12 cellular contexts compared by ENCODE assay signal in the genomic region with DNA sequence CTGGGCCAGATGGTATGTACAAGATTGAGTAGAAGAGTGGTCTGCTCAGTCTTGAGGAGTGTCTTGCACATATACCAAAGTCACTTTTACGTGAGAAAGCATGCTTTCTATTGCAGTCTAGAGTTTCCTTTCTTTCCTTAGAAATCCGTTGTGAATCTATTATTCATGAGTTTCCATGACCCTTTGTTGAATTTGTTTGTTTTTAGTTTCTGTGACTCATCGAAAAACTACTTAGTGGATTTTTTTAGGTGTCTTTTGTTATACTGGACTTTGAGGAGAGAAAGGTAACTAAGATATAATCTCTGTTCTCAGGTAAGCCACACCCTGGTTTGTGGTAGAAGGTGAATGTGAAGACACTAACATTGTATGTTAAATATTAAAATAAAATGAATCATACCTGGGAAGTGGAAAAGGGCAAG. TPM values are rescaled to one million over a fixed set of nuclear protein-coding genes. Genes with fewer than 3 reads are reported as not detected.
DNase-seq lines count a peak whose midpoint lies in the region; ATAC-seq, FAIRE-seq and TF ChIP-seq lines count a peak whose summit lies in the region.
"Had no signal": no experiment of that assay in that cellular context is flagged by ENCODE, and none has a peak within 500 bp of the region (broad histone marks: within the 10 kb centered on the region; RNA-seq: fewer than 3 reads in every experiment).

No MANE protein-coding gene starts in this region.

- no peaks in the 10 kb centered on the region; the same call in 1 of the 2 replicates for H3K79me1 ChIP-seq in H1 (ENCODE audit: low read depth, low read length)

- H2AFZ ChIP-seq in OCI-LY1 (ENCODE audit: low read length) (no peak overlapping the region), H1 (ENCODE audit: low read length) (no peak overlapping the region)

- no peak overlapping the region for H3K4ac ChIP-seq in H1 (replicated peaks; ENCODE audit: insufficient read length, low read depth, low read length)

- no peaks in the 10 kb centered on the region for H3K9me3 ChIP-seq in OCI-LY1 (ENCODE audit: low read length)
- H3K9me3 ChIP-seq in H1 (ENCODE audit: insufficient read depth in 2 of 2, low read depth in 1 of 2, low read length in 1 of 2): no peaks in the 10 kb centered on the region
- H3K9me3 ChIP-seq: tibial nerve had no signal

- no peaks in the 10 kb centered on the region for H4K20me1 ChIP-seq in OCI-LY1 (ENCODE audit: insufficient read depth, low read length)
- peaks cover 0 to 3% of the 10 kb centered on the region in 2 experiments for H4K20me1 ChIP-seq in H1 (replicated peaks in 1 of 2; ENCODE audit: control insufficient read depth in 1 of 2, insufficient read depth in 2 of 2, low read length in 2 of 2)

- H2BK15ac ChIP-seq in H1 (ENCODE audit: low read length): no peak overlapping the region

- H3K14ac ChIP-seq in H1 (ENCODE audit: insufficient read length): no peak overlapping the region

- H3K23ac ChIP-seq in H1 (ENCODE audit: insufficient read length): no peak overlapping the region

- H4K5ac ChIP-seq in H1 (ENCODE audit: insufficient read length, low read depth, low read length): no peak overlapping the region

- no peak overlapping the region for H3K56ac ChIP-seq in H1 (replicated peaks; ENCODE audit: insufficient read length, low read depth, low read length)

- TF ChIP-seq CTCF in OCI-LY1 (IDR thresholded peaks at IDR 0.05; ENCODE audit: low read length): no peak
- no peak for TF ChIP-seq CTCF in H1 (IDR thresholded peaks at IDR 0.05; ENCODE audit: control extremely low read depth in 1 of 3, insufficient read depth in 1 of 3, low read depth in 1 of 3, low read length in 3 of 3)
- TF ChIP-seq CTCF in CD14-positive monocyte (IDR thresholded peaks at IDR 0.05): no peak

- CTCF ChIA-PET in H1 (lab: Charles Lee; ENCODE audit: partially characterized antibody): interaction anchor here (0.6 to 2.0 kb wide), 3 partner anchors 20 to 162 kb away, joined by 4 to 5 read pairs (median 4); no protein-coding TSS in a partner anchor

- WGBS in H1 (ENCODE audit: extremely low coverage in 1 of 2, insufficient coverage in 1 of 2, insufficient read length in 1 of 2, insufficient replicate concordance in 2 of 2, low coverage in 1 of 2, low lambda C conversion rate in 2 of 2, missing lambda C conversion rate in 1 of 2), 2 experiments: 63% methylated on average over 3 of the region's 3 CpGs; no CpG with 5 or more reads in 1 of the 2 experiments

- TF ChIP-seq EP300 in H1 (IDR thresholded peaks at IDR 0.05; ENCODE audit: borderline replicate concordance in 1 of 2, low read depth in 2 of 2, low read length in 2 of 2): no peak

- no peak overlapping the region for H4K8ac ChIP-seq in H1 (ENCODE audit: extremely low read depth, insufficient read depth, low read length)

- H3K27ac ChIP-seq in OCI-LY1 (ENCODE audit: low read depth, low read length, poor library complexity, severe bottlenecking) (peak overlapping the region; percentile 31), H1 (ENCODE audit: low read depth, low read length) (no peak overlapping the region)
- H3K27ac ChIP-seq: tibial nerve, VCaP had no signal

- H3K4me3 Mint-ChIP-seq in CD14-positive monocyte: no peak overlapping the region

- H3K4me1 ChIP-seq in OCI-LY1 (ENCODE audit: insufficient read depth, low read length, severe bottlenecking) (peaks cover 65% of the 10 kb centered on the region), H1 (replicated peaks in 1 of 4; ENCODE audit: control insufficient read depth in 3 of 4, insufficient read depth in 4 of 4, low read length in 3 of 4) (peaks cover 0 to 17% (median 2%) of the 10 kb centered on the region in 4 experiments; a peak in 3 of 7 replicates)

- no peak overlapping the region for H3K27ac Mint-ChIP-seq in CD14-positive monocyte

- H2BK12ac ChIP-seq in H1 (ENCODE audit: low read depth, low read length): peak overlapping the region; percentile 28; the same call in 1 of the 2 replicates

- no peak overlapping the region for H3K18ac ChIP-seq in H1 (ENCODE audit: extremely low read depth, low read length)

- H3K9me2 ChIP-seq in OCI-LY1 (ENCODE audit: low read depth, low read length): no peaks in the 10 kb centered on the region

- FAIRE-seq in H1 (lab: Jason Lieb, UNC): peak; percentile 7

- H3K4me2 ChIP-seq in OCI-LY1 (ENCODE audit: low read length) (no peak overlapping the region; the same call in 1 of the 2 replicates), H1 (ENCODE audit: insufficient read depth in 1 of 2, low read depth in 2 of 2, low read length in 2 of 2) (peak overlapping the region; percentile 2 to 7; a peak in 2 of 4 replicates)

- H3K4me3 ChIP-seq in OCI-LY1 (ENCODE audit: low read depth, low read length, poor library complexity, severe bottlenecking): no peak overlapping the region
- H3K4me3 ChIP-seq in H1 (ENCODE audit: extremely low read depth in 1 of 4, insufficient read depth in 2 of 4, low read depth in 3 of 4, low read length in 4 of 4): no peak overlapping the region
- H3K4me3 ChIP-seq: tibial nerve had no signal

- DNase-seq in NCI-H524 treated with DMSO at 0.1 percent for 48 hours (lab: John Stamatoyannopoulos, UW) (peak; percentile 12), NCI-H524 (lab: John Stamatoyannopoulos, UW) (no peak), H1 (ENCODE audit: low read depth in 1 of 2, low spot score in 2 of 2) (no peak), renal cortical epithelial cell (ENCODE audit: low read depth) (peak; percentile 82), GM03348 (ENCODE audit: low spot score) (no peak), CD14-positive monocyte (ENCODE audit: low spot score) (no peak)
- DNase-seq: anterior cingulate cortex; stimulated activated CD4-positive, alpha-beta T cell treated with anti-CD3 and anti-CD28 coated beads, Interleukin-4, amount 100 ng/mL, for 4 hours had no signal

- H4K91ac ChIP-seq in H1 (replicated peaks; ENCODE audit: insufficient read length, low read length): no peak overlapping the region

- POLR2A ChIA-PET in H1 (lab: Charles Lee; ENCODE audit: partially characterized antibody): no interaction called here

- H2AK5ac ChIP-seq in H1 (ENCODE audit: low read depth, low read length): no peak overlapping the region; the same call in 1 of the 2 replicates

- H3K36me3 Mint-ChIP-seq in CD14-positive monocyte: no peaks in the 10 kb centered on the region

- intact Hi-C loops in CD14-positive monocyte (cut with micrococcal nuclease): no loop called here

- H3K9me3 Mint-ChIP-seq in CD14-positive monocyte: no peaks in the 10 kb centered on the region

- no peak overlapping the region for H2BK5ac ChIP-seq in H1 (ENCODE audit: low read depth, low read length)

- no peaks in the 10 kb centered on the region for H3K27me3 ChIP-seq in OCI-LY1 (ENCODE audit: insufficient read depth, low read length)
- H3K27me3 ChIP-seq in H1 (replicated peaks in 1 of 4; ENCODE audit: control insufficient read depth in 3 of 4, extremely low read depth in 1 of 4, insufficient read depth in 3 of 4, low read length in 3 of 4): no peaks in the 10 kb centered on the region
- H3K27me3 ChIP-seq: tibial nerve had no signal

- H3K4me1 Mint-ChIP-seq in CD14-positive monocyte: peaks cover 43% of the 10 kb centered on the region

- peaks cover 6% of the 10 kb centered on the region; the same call in 1 of the 2 replicates for H3K36me3 ChIP-seq in OCI-LY1 (ENCODE audit: insufficient read depth, low read length)
- H3K36me3 ChIP-seq in H1 (ENCODE audit: control insufficient read depth in 2 of 4, insufficient read depth in 4 of 4, low read length in 3 of 4): no peaks in the 10 kb centered on the region
- H3K36me3 ChIP-seq: tibial nerve had no signal

- H3K23me2 ChIP-seq in H1 (ENCODE audit: low read depth, low read length): no peaks in the 10 kb centered on the region

- TF ChIP-seq RAD21 in H1 (IDR thresholded peaks at IDR 0.05 in 1 of 2, conservative IDR thresholded peaks at IDR 0.05 in 1 of 2; ENCODE audit: low read depth in 2 of 2, low read length in 2 of 2): no peak

- no peaks in the 10 kb centered on the region for H3F3A ChIP-seq in OCI-LY1 (ENCODE audit: insufficient read depth, low read length)

- TF ChIP-seq POLR2A in H1 (IDR thresholded peaks at IDR 0.05; ENCODE audit: control extremely low read depth in 1 of 2, low read depth in 2 of 2, low read length in 2 of 2): no peak

- H2BK20ac ChIP-seq in H1 (ENCODE audit: low read length): no peak overlapping the region

- no peak for ATAC-seq in HG02885 (IDR thresholded peaks at IDR 0.05; ENCODE audit: poor library complexity, unreplicated experiment)

- H3K9ac ChIP-seq in OCI-LY1 (ENCODE audit: low read length) (no peak overlapping the region), H1 (replicated peaks in 1 of 4; ENCODE audit: extremely low read depth in 1 of 4, low read depth in 3 of 4, low read length in 3 of 4) (no peak overlapping the region)

- H2BK120ac ChIP-seq in H1 (replicated peaks; ENCODE audit: low read depth, low read length): no peak overlapping the region

- no peaks in the 10 kb centered on the region for H3K27me3 Mint-ChIP-seq in CD14-positive monocyte (ENCODE audit: low read depth in 3 of 3)

- H3K79me2 ChIP-seq in OCI-LY1 (ENCODE audit: insufficient read depth, low read length) (peaks cover 94% of the 10 kb centered on the region), H1 (ENCODE audit: control insufficient read depth in 1 of 2, insufficient read depth in 2 of 2, low read length in 2 of 2) (peaks cover 3 to 97% of the 10 kb centered on the region in 2 experiments; a peak in 3 of 4 replicates)

TF ChIP-seq in H1, 55 proteins besides CTCF, POLR2A, EP300 and RAD21 (continues in another document):
- TF ChIP-seq SP2 (IDR thresholded peaks at IDR 0.05; ENCODE audit: low read length): no peak
- TF ChIP-seq, protein P1, sequence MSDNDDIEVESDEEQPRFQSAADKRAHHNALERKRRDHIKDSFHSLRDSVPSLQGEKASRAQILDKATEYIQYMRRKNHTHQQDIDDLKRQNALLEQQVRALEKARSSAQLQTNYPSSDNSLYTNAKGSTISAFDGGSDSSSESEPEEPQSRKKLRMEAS (IDR thresholded peaks at IDR 0.05): no peak

RNA-seq across cellular contexts. Expression of a gene that starts 23.0 kb away (rescaled TPM):
- total RNA-seq in H1 (2021; fragmentation: NEBNext Ultra II Directional; extraction: Animal tissue kit (Norgen Biotek cat#: 25700)): 78.9 and 85.5 TPM in 2 replicates
- 11.1 and 22.4 TPM in 2 replicates for polyA plus RNA-seq in H1 (2011; rRNA removed)
- 25.8 TPM for polyA plus RNA-seq in H1 (2011; cell fraction: cytosol; rRNA removed)
- polyA plus RNA-seq in H1 (2011; cell fraction: nucleus; rRNA removed): 19.5 TPM
- polyA plus RNA-seq in H1 (2012, experiment 1 of 2): 36.2 to 78.8 TPM (median 45.0 TPM) in 4 replicates
- polyA plus RNA-seq in H1 (2012, experiment 2 of 2): 3.2 TPM
- polyA plus RNA-seq in H1 (2013, experiment 1 of 2): 70.1 TPM
- polyA plus RNA-seq in H1 (2013, experiment 2 of 2): 71.3 TPM
- polyA minus RNA-seq in H1 (2011; rRNA and poly(A)+ RNA removed): 52.2 and 73.6 TPM in 2 replicates
- polyA minus RNA-seq in H1 (2011; cell fraction: cytosol; rRNA and poly(A)+ RNA removed): 32.2 TPM
- polyA minus RNA-seq in H1 (2011; cell fraction: nucleus; rRNA and poly(A)+ RNA removed): 71.8 TPM
- total RNA-seq in renal cortical epithelial cell: 86.4 and 112 TPM in 2 replicates
- 10 to 100 TPM; 19.7 to 29.0 TPM for polyA plus RNA-seq in CD14-positive monocyte

Comparison
In these comparisons a context has a peak if more than half of its experiments do, and no peak if none do; other contexts are left out.
1. DNase-seq: peak in NCI-H524 treated with DMSO at 0.1 percent for 48 hours (single experiment) and renal cortical epithelial cell (single experiment); none in NCI-H524 (0 of 2), H1 (0 of 2), GM03348 (single experiment) and CD14-positive monocyte (single experiment).